In genomic region chr18:79458131-79458838, GRCh38 we compare ENCODE assay signal across 9 cellular contexts.
A peak's percentile ranks its signal among the peaks of the same experiment; 100 is the strongest.
DNase-seq lines count a peak whose midpoint lies in the region; ATAC-seq, FAIRE-seq and TF ChIP-seq lines count a peak whose summit lies in the region.
"Had no signal": no experiment of that assay in that cellular context is flagged by ENCODE, and none has a peak within 500 bp of the region (broad histone marks: within the 10 kb centered on the region; RNA-seq: fewer than 3 reads in every experiment).

No MANE protein-coding gene starts in this region.

- TF ChIP-seq CTCF in HCT116 (IDR thresholded peaks at IDR 0.05 in 2 of 3, conservative IDR thresholded peaks at IDR 0.05 in 1 of 3; ENCODE audit: borderline replicate concordance in 1 of 3, insufficient read depth in 1 of 3, low read depth in 2 of 3, low read length in 2 of 3) = no peak
- TF ChIP-seq CTCF in bronchial epithelial cell (IDR thresholded peaks at IDR 0.05; ENCODE audit: insufficient read depth, low read length, severe bottlenecking) = no peak
- no peak for TF ChIP-seq CTCF in kidney epithelial cell (IDR thresholded peaks at IDR 0.05; ENCODE audit: insufficient read depth, low read length, poor library complexity, severe bottlenecking)

- H3K27me3 ChIP-seq in HCT116 (ENCODE audit: insufficient read depth, low read length) = no peaks in the 10 kb centered on the region
- H3K27me3 ChIP-seq in bronchial epithelial cell (ENCODE audit: control insufficient read depth, insufficient read depth, low read length) = no peaks in the 10 kb centered on the region
- peaks cover 7% of the 10 kb centered on the region for H3K27me3 ChIP-seq in kidney epithelial cell (ENCODE audit: control insufficient read depth, insufficient read depth, low read length)
- H3K27me3 ChIP-seq in CD4-positive, alpha-beta memory T cell (ENCODE audit: insufficient read depth, low read length) = no peaks in the 10 kb centered on the region

- H4K20me1 ChIP-seq in HCT116 (ENCODE audit: insufficient read depth) = no peaks in the 10 kb centered on the region

- H3K9me2 ChIP-seq in HCT116 (ENCODE audit: insufficient read depth) = no peaks in the 10 kb centered on the region

- H3K36me3 Mint-ChIP-seq in immature natural killer cell = peaks cover 0 to 4% (median 0%) of the 10 kb centered on the region in 3 donors
- peaks cover 12 to 52% of the 10 kb centered on the region in 2 donors for H3K36me3 Mint-ChIP-seq in CD4-positive, alpha-beta memory T cell

- no TSS peak for BruUV-seq in HCT116 (replicated peaks; lab: Mats Ljungman, UMichigan)

- H3K9me3 ChIP-seq in HCT116 (ENCODE audit: control insufficient read depth in 1 of 2, insufficient read depth in 1 of 2, low read depth in 1 of 2, low read length in 2 of 2) = no peaks in the 10 kb centered on the region
- H3K9me3 ChIP-seq in CD4-positive, alpha-beta memory T cell (ENCODE audit: control insufficient read depth in 1 of 2, low read length in 2 of 2) = no peaks in the 10 kb centered on the region

- no peaks in the 10 kb centered on the region for H3K9me3 Mint-ChIP-seq in immature natural killer cell
- H3K9me3 Mint-ChIP-seq in CD4-positive, alpha-beta memory T cell = no peaks in the 10 kb centered on the region
- H3K9me3 Mint-ChIP-seq: central memory CD8-positive, alpha-beta T cell had no signal

- H3K4me3 ChIP-seq in HCT116 (replicated peaks in 1 of 2; ENCODE audit: low read depth in 1 of 2, low read length in 2 of 2) (peak overlapping the region in 1 of 2 experiments; percentile 7; a peak in 1 of 4 replicates), bronchial epithelial cell (ENCODE audit: low read depth, low read length) (no peak overlapping the region), kidney epithelial cell (ENCODE audit: low read depth, low read length) (no peak overlapping the region)
- H3K4me3 ChIP-seq in CD4-positive, alpha-beta memory T cell (ENCODE audit: low read length in 2 of 2) = no peak overlapping the region

- H3K27ac ChIP-seq in HCT116 (ENCODE audit: low read depth, low read length) = peak overlapping the region; percentile 57
- H3K27ac ChIP-seq in CD4-positive, alpha-beta memory T cell (ENCODE audit: low read depth, low read length) = no peak overlapping the region

- H3K27ac Mint-ChIP-seq in immature natural killer cell = no peak overlapping the region
- H3K27ac Mint-ChIP-seq in CD4-positive, alpha-beta memory T cell = no peak overlapping the region

- TF ChIP-seq RAD21 in HCT116 (IDR thresholded peaks at IDR 0.05; ENCODE audit: low read depth) = no peak

- peak overlapping the region; percentile 58 for H3K4me2 ChIP-seq in HCT116 (ENCODE audit: low read length)

- FAIRE-seq in bronchial epithelial cell (lab: Jason Lieb, UNC) = no peak

- CTCF ChIA-PET in HCT116 (lab: Charles Lee) = no interaction called here
- CTCF ChIA-PET in CD4-positive, alpha-beta memory T cell (lab: Charles Lee; ENCODE audit: partially characterized antibody) = no interaction called here

- peaks cover 12 to 28% of the 10 kb centered on the region in 2 experiments for H3K4me1 ChIP-seq in HCT116 (ENCODE audit: control insufficient read depth in 1 of 2, insufficient read depth in 2 of 2, low read length in 2 of 2)
- H3K4me1 ChIP-seq in CD4-positive, alpha-beta memory T cell (ENCODE audit: insufficient read depth, low read length) = no peaks in the 10 kb centered on the region

- POLR2A ChIA-PET in HCT116 (lab: Charles Lee) = no interaction called here
- POLR2A ChIA-PET in CD4-positive, alpha-beta memory T cell (lab: Charles Lee; ENCODE audit: partially characterized antibody) = no interaction called here

- peaks cover 0 to 5% of the 10 kb centered on the region in 2 donors for H3K4me1 Mint-ChIP-seq in immature natural killer cell
- peaks cover 0 to 10% (median 3%) of the 10 kb centered on the region in 4 donors for H3K4me1 Mint-ChIP-seq in CD4-positive, alpha-beta memory T cell
- H3K4me1 Mint-ChIP-seq: central memory CD8-positive, alpha-beta T cell had no signal

- intact Hi-C loops in HCT116 (cut with micrococcal nuclease) = no loop called here
- intact Hi-C loops in CD4-positive, alpha-beta memory T cell (cut with micrococcal nuclease) = no loop called here

- peak; percentile 48 for DNase-seq in HCT116 (ENCODE audit: low read depth, low spot score)
- DNase-seq in bronchial epithelial cell (ENCODE audit: low read depth) = peak; percentile 75
- DNase-seq in kidney epithelial cell (ENCODE audit: low read depth) = peak; percentile 53
- DNase-seq in stromal cell of bone marrow (ENCODE audit: low read depth) = peak; percentile 69
- DNase-seq in DMS53 treated with DMSO at 0.1 percent for 48 hours (lab: John Stamatoyannopoulos, UW; ENCODE audit: unreplicated experiment) = no peak
- DNase-seq in stimulated activated naive CD4-positive, alpha-beta T cell treated with Interleukin-2 at 50 U/mL for 16 hours (lab: John Stamatoyannopoulos, UW) = no peak
- DNase-seq in immature natural killer cell = no peak
- DNase-seq in CD4-positive, alpha-beta memory T cell = no peak

- H3K9ac ChIP-seq in HCT116 (ENCODE audit: low read length) = peak overlapping the region; percentile 44

- H3K4me3 Mint-ChIP-seq in immature natural killer cell = no peak overlapping the region
- no peak overlapping the region for H3K4me3 Mint-ChIP-seq in CD4-positive, alpha-beta memory T cell
- H3K4me3 Mint-ChIP-seq: central memory CD8-positive, alpha-beta T cell had no signal

- TF ChIP-seq POLR2A in HCT116 (IDR thresholded peaks at IDR 0.05; ENCODE audit: borderline replicate concordance, extremely low read depth, insufficient read depth, insufficient read length) = no peak

- H3K79me2 ChIP-seq in HCT116 (ENCODE audit: insufficient read depth, low read length) = no peaks in the 10 kb centered on the region

- no peaks in the 10 kb centered on the region for H3K27me3 Mint-ChIP-seq in immature natural killer cell (ENCODE audit: low read depth in 3 of 3)
- H3K27me3 Mint-ChIP-seq in CD4-positive, alpha-beta memory T cell = no peaks in the 10 kb centered on the region
- H3K27me3 Mint-ChIP-seq: central memory CD8-positive, alpha-beta T cell had no signal

- RAD21 ChIA-PET in HCT116 (lab: Charles Lee; ENCODE audit: low non-redundant PET in 1 of 2, low total read pairs in 2 of 2, uncharacterized antibody in 2 of 2, unreplicated experiment in 2 of 2) = no interaction called here

- H2AFZ ChIP-seq in HCT116 (ENCODE audit: low read depth, low read length, poor library complexity, severe bottlenecking) = no peak overlapping the region

- ATAC-seq in HCT116 = peak; percentile 88

- H3K36me3 ChIP-seq in HCT116 (ENCODE audit: control insufficient read depth in 1 of 2, insufficient read depth in 2 of 2, low read length in 2 of 2) = no peaks in the 10 kb centered on the region; a peak in 1 of 4 replicates
- H3K36me3 ChIP-seq in bronchial epithelial cell (ENCODE audit: control insufficient read depth, insufficient read depth, low read length) = no peaks in the 10 kb centered on the region
- H3K36me3 ChIP-seq in kidney epithelial cell (ENCODE audit: control insufficient read depth, insufficient read depth, low read length) = no peaks in the 10 kb centered on the region
- peaks cover 30% of the 10 kb centered on the region for H3K36me3 ChIP-seq in CD4-positive, alpha-beta memory T cell (ENCODE audit: insufficient read depth, low read length)

TF ChIP-seq in HCT116, 20 proteins besides CTCF, POLR2A, EP300 and RAD21:
- no peak for TF ChIP-seq ELF1 (IDR thresholded peaks at IDR 0.05; ENCODE audit: borderline replicate concordance, low read depth)
- no peak for TF ChIP-seq SIN3A (IDR thresholded peaks at IDR 0.05; ENCODE audit: low read depth)
- TF ChIP-seq JUND (IDR thresholded peaks at IDR 0.05) = peak; percentile 69
- TF ChIP-seq POLR2AphosphoS5 (IDR thresholded peaks at IDR 0.05; ENCODE audit: low read depth, low read length) = no peak
- peak; percentile 73 for TF ChIP-seq FOSL1 (IDR thresholded peaks at IDR 0.05; ENCODE audit: low read depth)
- no peak for TF ChIP-seq CEBPB (IDR thresholded peaks at IDR 0.05; ENCODE audit: low read depth)
- TF ChIP-seq MAX (IDR thresholded peaks at IDR 0.05) = no peak
- TF ChIP-seq EGR1 (IDR thresholded peaks at IDR 0.05; ENCODE audit: low read depth) = no peak
- peak; percentile 47; the same call in 1 of the 2 replicates for TF ChIP-seq SP1 (IDR thresholded peaks at IDR 0.05; ENCODE audit: low read depth)
- TF ChIP-seq EZH2phosphoT487 (IDR thresholded peaks at IDR 0.05; ENCODE audit: borderline replicate concordance) = no peak
- no peak for TF ChIP-seq ZFX (IDR thresholded peaks at IDR 0.05)
- no peak for TF ChIP-seq YY1 (IDR thresholded peaks at IDR 0.05; ENCODE audit: extremely low read depth, insufficient replicate concordance, low read depth, low read length)
- TF ChIP-seq EZH2 (IDR thresholded peaks at IDR 0.05) = no peak
- TF ChIP-seq SRF (IDR thresholded peaks at IDR 0.05; ENCODE audit: low read depth) = no peak
- TF ChIP-seq ZBTB33 (IDR thresholded peaks at IDR 0.05; ENCODE audit: extremely low read depth, insufficient replicate concordance, low read length) = no peak
- no peak for TF ChIP-seq ZNF274 (IDR thresholded peaks at IDR 0.05; ENCODE audit: low read depth, low read length)

Comparison
In these comparisons a context has a peak if more than half of its experiments do, and no peak if none do; other contexts are left out.
1. DNase-seq: peak in HCT116 (single experiment), bronchial epithelial cell (single experiment), kidney epithelial cell (single experiment) and stromal cell of bone marrow (single experiment); none in DMS53 treated with DMSO at 0.1 percent for 48 hours (single experiment), stimulated activated naive CD4-positive, alpha-beta T cell treated with Interleukin-2 at 50 U/mL for 16 hours (single experiment), immature natural killer cell (0 of 3) and CD4-positive, alpha-beta memory T cell (0 of 5).